ENCODE assay signal across 10 cellular contexts in the genomic region with DNA sequence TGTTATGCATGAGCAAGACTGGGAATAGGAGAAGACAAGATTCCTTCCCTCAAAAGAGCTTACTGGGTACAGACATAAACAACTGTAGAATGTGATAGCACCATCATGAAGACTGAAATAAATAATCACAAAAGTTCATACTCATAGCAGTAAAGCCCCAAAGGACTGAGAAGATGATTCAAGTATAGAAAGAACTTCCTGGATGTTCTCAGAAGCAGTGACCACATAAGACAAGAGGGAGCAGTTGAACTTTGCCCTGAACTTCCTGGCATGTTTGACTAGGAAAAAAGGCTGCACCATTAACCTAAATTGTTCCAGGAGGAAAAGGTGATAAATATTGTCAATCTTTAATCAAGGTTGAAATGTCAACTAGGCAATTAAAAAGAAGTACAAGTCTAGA. TPM values are rescaled to one million over a fixed set of nuclear protein-coding genes. Genes with fewer than 3 reads are reported as not detected.
DNase-seq lines count a peak whose midpoint lies in the region; ATAC-seq and TF ChIP-seq lines count a peak whose summit lies in the region.
"Had no signal": no experiment of that assay in that cellular context is flagged by ENCODE, and none has a peak within 500 bp of the region (broad histone marks: within the 10 kb centered on the region; RNA-seq: fewer than 3 reads in every experiment).

No MANE protein-coding gene starts in this region.

- H3K4me1 ChIP-seq in BLaER1 (peaks cover 19% of the 10 kb centered on the region), Loucy (ENCODE audit: insufficient read depth, low read length, poor library complexity, severe bottlenecking) (peaks cover 32% of the 10 kb centered on the region)

- no peak overlapping the region; the same call in 1 of the 2 replicates for H3K27ac ChIP-seq in BLaER1
- H3K27ac ChIP-seq: psoas muscle had no signal

- H2AFZ ChIP-seq in Loucy (ENCODE audit: low read length) = no peak overlapping the region

- no peak overlapping the region for H3K9ac ChIP-seq in BLaER1
- H3K9ac ChIP-seq in Loucy (ENCODE audit: low read depth, low read length, poor library complexity, severe bottlenecking) = no peak overlapping the region

- no peak for TF ChIP-seq CTCF in Loucy (conservative IDR thresholded peaks at IDR 0.05; ENCODE audit: low read length)

- no peaks in the 10 kb centered on the region for H3K9me3 ChIP-seq in BLaER1
- no peaks in the 10 kb centered on the region for H3K9me3 ChIP-seq in Loucy (ENCODE audit: insufficient read depth, low read depth, low read length)
- H3K9me3 ChIP-seq: psoas muscle had no signal

- H3K36me3 ChIP-seq in BLaER1 (peaks cover 42% of the 10 kb centered on the region), Loucy (ENCODE audit: insufficient read depth, low read length) (peaks cover 23% of the 10 kb centered on the region)

- H4K20me1 ChIP-seq in BLaER1 (no peaks in the 10 kb centered on the region), Loucy (ENCODE audit: insufficient read depth, low read length, poor library complexity, severe bottlenecking) (no peaks in the 10 kb centered on the region)

- H3F3A ChIP-seq in Loucy (ENCODE audit: low read depth) = 0 out of 2 replicates have a peak, but pooled peaks cover 4% of the 10 kb centered on the region

- H3K79me2 ChIP-seq in Loucy (ENCODE audit: insufficient read depth, low read length) = no peaks in the 10 kb centered on the region

- no peaks in the 10 kb centered on the region for H3K27me3 ChIP-seq in BLaER1
- no peaks in the 10 kb centered on the region for H3K27me3 ChIP-seq in Loucy (ENCODE audit: insufficient read depth, low read length, poor library complexity, severe bottlenecking)

- no peaks in the 10 kb centered on the region for H3K9me2 ChIP-seq in Loucy (replicated peaks; ENCODE audit: low read depth, low read length)

- ATAC-seq in GM19463 (IDR thresholded peaks at IDR 0.05; ENCODE audit: unreplicated experiment) (peak; percentile 41), HG02763 (IDR thresholded peaks at IDR 0.05; ENCODE audit: unreplicated experiment) (no peak)

- H3K4me3 ChIP-seq in BLaER1 (no peak overlapping the region), Loucy (ENCODE audit: low read length, poor library complexity, severe bottlenecking) (no peak overlapping the region)
- H3K4me3 ChIP-seq: psoas muscle had no signal

- H3K4me2 ChIP-seq in BLaER1 = peak overlapping the region; percentile 61
- H3K4me2 ChIP-seq in Loucy (ENCODE audit: low read depth, low read length, poor library complexity, severe bottlenecking) = peak overlapping the region; percentile 47

- DNase-seq in fibroblast of peridontal ligament (ENCODE audit: extremely low read depth) (peak; percentile 46), NOMO-1 treated with dmso at 0.1 percent for 144 hours (lab: John Stamatoyannopoulos, UW; ENCODE audit: unreplicated experiment) (no peak), DMS79 (lab: John Stamatoyannopoulos, UW) (no peak), occipital lobe (lab: John Stamatoyannopoulos, UW) (no peak)
- DNase-seq: psoas muscle had no signal

RNA-seq across cellular contexts. Expression of a gene that starts 57.8 kb away (rescaled TPM):
- total RNA-seq in occipital lobe = 1.4 TPM
- total RNA-seq: Daoy had no signal
